Comparison of ENCODE assay signal across 8 cellular contexts in genomic region chr12:76031414-76032042, GRCh38. TPM values are rescaled to one million over a fixed set of nuclear protein-coding genes. Genes with fewer than 3 reads are reported as not detected.
DNase-seq lines count a peak whose midpoint lies in the region; ATAC-seq and TF ChIP-seq lines count a peak whose summit lies in the region.

Gene PHLDA1 (minus strand): TSS chr12:76031776.

- peak within 1 kb of the TSS; percentile 98 for H3K9ac ChIP-seq in SK-N-SH

- ATAC-seq in HG02571 (IDR thresholded peaks at IDR 0.05; ENCODE audit: unreplicated experiment) (peak; percentile 85), omental fat pad (ENCODE audit: low FRiP score) (peak; percentile 91)

- H3K4me1 ChIP-seq in SK-N-SH (ENCODE audit: control insufficient read depth in 1 of 2, insufficient read depth in 2 of 2, low read depth in 1 of 2, low read length in 1 of 2): peaks cover 12 to 15% of the 10 kb centered on the region in 2 experiments
- peaks cover 12% of the 10 kb centered on the region for H3K4me1 ChIP-seq in testis

- POLR2A ChIA-PET in GM10248 (lab: Yijun Ruan, JAX) (interaction anchor here (0.6 to 1.7 kb wide), 17 partner anchors 9 to 547 kb away, joined by 3 to 12 read pairs (median 4); no protein-coding TSS in a partner anchor), SK-N-SH (lab: Yijun Ruan, JAX) (interaction anchor here (0.7 to 1.3 kb wide), 3 partner anchors 219 to 520 kb away, joined by 3 read pairs; partner anchors contain the start of gene KRR1)

- CTCF ChIA-PET in GM10248 (lab: Yijun Ruan, JAX) (interaction anchor here (0.7 to 5.9 kb wide), 31 partner anchors 10 to 699 kb away, joined by 3 to 48 read pairs (median 4); partner anchors contain the start of genes KRR1 and OSBPL8), SK-N-SH (lab: Yijun Ruan, JAX) (interaction anchor here (0.6 to 12.5 kb wide), 22 partner anchors 9 to 546 kb away, joined by 3 to 166 read pairs (median 4); partner anchors contain the start of gene BBS10)

- H3K4me3 ChIP-seq in NB4 (ENCODE audit: low read depth, low read length): peak within 1 kb of the TSS; percentile 83
- H3K4me3 ChIP-seq in SK-N-SH (ENCODE audit: low read depth in 2 of 2, low read length in 1 of 2): peak within 1 kb of the TSS; percentile 80 to 91
- peak within 1 kb of the TSS; percentile 71 to 91 for H3K4me3 ChIP-seq in testis

- peak within 1 kb of the TSS; percentile 91 for H3K4me2 ChIP-seq in SK-N-SH

- peak within 1 kb of the TSS; percentile 39; the same call in 1 of the 2 replicates for H2AFZ ChIP-seq in SK-N-SH (ENCODE audit: low read depth)

- H3K27ac ChIP-seq in SK-N-SH (ENCODE audit: low read depth in 2 of 2, low read length in 1 of 2) (peak within 1 kb of the TSS; percentile 69 to 92), testis (peak within 1 kb of the TSS; percentile 94 to 99)

- TF ChIP-seq POLR2A in NB4 (IDR thresholded peaks at IDR 0.05; ENCODE audit: extremely low read depth, insufficient read length) (peak; percentile 50), testis (IDR thresholded peaks at IDR 0.05) (peak; percentile 31)

- peaks cover 10% of the 10 kb centered on the region; the same call in 1 of the 2 replicates for H4K20me1 ChIP-seq in SK-N-SH (ENCODE audit: insufficient read depth)

- WGBS in SK-N-SH (ENCODE audit: low lambda C conversion rate): 2% methylated on average over 9 of the region's 67 CpGs
- WGBS in testis, 2 donors: 0% methylated on average over 8 to 55 of the region's 67 CpGs

- DNase-seq in GM10248 (ENCODE audit: extremely low spot score) (peak; percentile 94), NB4 (ENCODE audit: low read depth) (peak; percentile 99), SK-N-SH (peak; percentile 88), globus pallidus (ENCODE audit: low spot score) (peak; percentile 94), omental fat pad (ENCODE audit: low spot score) (peak; percentile 60), testis (peak; percentile 93)
- peak; percentile 94 for DNase-seq in activated naive CD4-positive, alpha-beta T cell treated with anti-CD3 and anti-CD28 coated beads, Interleukin-2, amount 50 U/mL, for 16 hours

- TF ChIP-seq CTCF in GM10248 (IDR thresholded peaks at IDR 0.05; ENCODE audit: control extremely low read depth, extremely low read depth, low read depth, missing control alignments): peak; percentile 56
- TF ChIP-seq CTCF in NB4 (IDR thresholded peaks at IDR 0.05; ENCODE audit: low read depth, low read length): peak; percentile 53
- TF ChIP-seq CTCF in SK-N-SH (IDR thresholded peaks at IDR 0.05): peak; percentile 59
- TF ChIP-seq CTCF in omental fat pad (IDR thresholded peaks at IDR 0.05): peak in 1 of 3 donors; percentile 50
- TF ChIP-seq CTCF in testis (IDR thresholded peaks at IDR 0.05): peak; percentile 47 to 73 (median 66)

- H3K79me2 ChIP-seq in SK-N-SH (ENCODE audit: insufficient read depth): peaks cover 48% of the 10 kb centered on the region

- H3K9me2 ChIP-seq in SK-N-SH: no peaks in the 10 kb centered on the region

- peaks cover 69% of the 10 kb centered on the region for H3F3A ChIP-seq in SK-N-SH (replicated peaks; ENCODE audit: insufficient read depth)

- H3K9me3 ChIP-seq in SK-N-SH (no peaks in the 10 kb centered on the region), testis (no peaks in the 10 kb centered on the region)

- TF ChIP-seq RAD21 in SK-N-SH (IDR thresholded peaks at IDR 0.05; ENCODE audit: low read length): peak; percentile 61

- intact Hi-C loops in testis (cut with DNase I; ENCODE audit: low total_unique reads): loop anchor here (2.0 to 10.0 kb wide), 2 partner anchors 53 to 467 kb away; partner anchors contain the start of gene NAP1L1

- TF ChIP-seq EP300 in SK-N-SH (IDR thresholded peaks at IDR 0.05; ENCODE audit: borderline replicate concordance in 1 of 2, low read depth in 1 of 2, low read length in 1 of 2): peak in 1 of 2 experiments; percentile 51; a peak in 1 of 4 replicates

- H3K36me3 ChIP-seq in SK-N-SH (replicated peaks in 1 of 2; ENCODE audit: control insufficient read depth in 1 of 2, insufficient read depth in 2 of 2, low read length in 1 of 2): peaks cover 14 to 28% of the 10 kb centered on the region in 2 experiments
- no peaks in the 10 kb centered on the region for H3K36me3 ChIP-seq in testis (ENCODE audit: low read depth, missing control alignments)

- no peaks in the 10 kb centered on the region for H3K27me3 ChIP-seq in SK-N-SH (ENCODE audit: insufficient read depth)
- H3K27me3 ChIP-seq in testis: no peaks in the 10 kb centered on the region

TF ChIP-seq in SK-N-SH, 30 proteins besides CTCF, POLR2A, EP300 and RAD21 (continues in another document):
- TF ChIP-seq, protein P1, sequence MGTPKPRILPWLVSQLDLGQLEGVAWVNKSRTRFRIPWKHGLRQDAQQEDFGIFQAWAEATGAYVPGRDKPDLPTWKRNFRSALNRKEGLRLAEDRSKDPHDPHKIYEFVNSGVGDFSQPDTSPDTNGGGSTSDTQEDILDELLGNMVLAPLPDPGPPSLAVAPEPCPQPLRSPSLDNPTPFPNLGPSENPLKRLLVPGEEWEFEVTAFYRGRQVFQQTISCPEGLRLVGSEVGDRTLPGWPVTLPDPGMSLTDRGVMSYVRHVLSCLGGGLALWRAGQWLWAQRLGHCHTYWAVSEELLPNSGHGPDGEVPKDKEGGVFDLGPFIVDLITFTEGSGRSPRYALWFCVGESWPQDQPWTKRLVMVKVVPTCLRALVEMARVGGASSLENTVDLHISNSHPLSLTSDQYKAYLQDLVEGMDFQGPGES (IDR thresholded peaks at IDR 0.05; ENCODE audit: low read depth, low read length): no peak
- TF ChIP-seq FOSL2 (IDR thresholded peaks at IDR 0.05; ENCODE audit: borderline replicate concordance, low read depth): peak; percentile 20; the same call in 1 of the 2 replicates
- peak; percentile 95; the same call in 1 of the 2 replicates for TF ChIP-seq SIN3A (IDR thresholded peaks at IDR 0.05; ENCODE audit: borderline replicate concordance, low read depth, low read length)
- TF ChIP-seq, protein P2, sequence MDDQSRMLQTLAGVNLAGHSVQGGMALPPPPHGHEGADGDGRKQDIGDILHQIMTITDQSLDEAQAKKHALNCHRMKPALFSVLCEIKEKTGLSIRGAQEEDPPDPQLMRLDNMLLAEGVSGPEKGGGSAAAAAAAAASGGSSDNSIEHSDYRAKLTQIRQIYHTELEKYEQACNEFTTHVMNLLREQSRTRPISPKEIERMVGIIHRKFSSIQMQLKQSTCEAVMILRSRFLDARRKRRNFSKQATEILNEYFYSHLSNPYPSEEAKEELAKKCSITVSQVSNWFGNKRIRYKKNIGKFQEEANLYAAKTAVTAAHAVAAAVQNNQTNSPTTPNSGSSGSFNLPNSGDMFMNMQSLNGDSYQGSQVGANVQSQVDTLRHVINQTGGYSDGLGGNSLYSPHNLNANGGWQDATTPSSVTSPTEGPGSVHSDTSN (IDR thresholded peaks at IDR 0.05): peak; percentile 51
- TF ChIP-seq, protein P3, sequence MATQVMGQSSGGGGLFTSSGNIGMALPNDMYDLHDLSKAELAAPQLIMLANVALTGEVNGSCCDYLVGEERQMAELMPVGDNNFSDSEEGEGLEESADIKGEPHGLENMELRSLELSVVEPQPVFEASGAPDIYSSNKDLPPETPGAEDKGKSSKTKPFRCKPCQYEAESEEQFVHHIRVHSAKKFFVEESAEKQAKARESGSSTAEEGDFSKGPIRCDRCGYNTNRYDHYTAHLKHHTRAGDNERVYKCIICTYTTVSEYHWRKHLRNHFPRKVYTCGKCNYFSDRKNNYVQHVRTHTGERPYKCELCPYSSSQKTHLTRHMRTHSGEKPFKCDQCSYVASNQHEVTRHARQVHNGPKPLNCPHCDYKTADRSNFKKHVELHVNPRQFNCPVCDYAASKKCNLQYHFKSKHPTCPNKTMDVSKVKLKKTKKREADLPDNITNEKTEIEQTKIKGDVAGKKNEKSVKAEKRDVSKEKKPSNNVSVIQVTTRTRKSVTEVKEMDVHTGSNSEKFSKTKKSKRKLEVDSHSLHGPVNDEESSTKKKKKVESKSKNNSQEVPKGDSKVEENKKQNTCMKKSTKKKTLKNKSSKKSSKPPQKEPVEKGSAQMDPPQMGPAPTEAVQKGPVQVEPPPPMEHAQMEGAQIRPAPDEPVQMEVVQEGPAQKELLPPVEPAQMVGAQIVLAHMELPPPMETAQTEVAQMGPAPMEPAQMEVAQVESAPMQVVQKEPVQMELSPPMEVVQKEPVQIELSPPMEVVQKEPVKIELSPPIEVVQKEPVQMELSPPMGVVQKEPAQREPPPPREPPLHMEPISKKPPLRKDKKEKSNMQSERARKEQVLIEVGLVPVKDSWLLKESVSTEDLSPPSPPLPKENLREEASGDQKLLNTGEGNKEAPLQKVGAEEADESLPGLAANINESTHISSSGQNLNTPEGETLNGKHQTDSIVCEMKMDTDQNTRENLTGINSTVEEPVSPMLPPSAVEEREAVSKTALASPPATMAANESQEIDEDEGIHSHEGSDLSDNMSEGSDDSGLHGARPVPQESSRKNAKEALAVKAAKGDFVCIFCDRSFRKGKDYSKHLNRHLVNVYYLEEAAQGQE (IDR thresholded peaks at IDR 0.05; ENCODE audit: low read depth, low read length): peak; percentile 63; the same call in 1 of the 2 replicates
- TF ChIP-seq GATA2 (CRISPR knock-in tag; IDR thresholded peaks at IDR 0.05): no peak
- TF ChIP-seq, protein P4, sequence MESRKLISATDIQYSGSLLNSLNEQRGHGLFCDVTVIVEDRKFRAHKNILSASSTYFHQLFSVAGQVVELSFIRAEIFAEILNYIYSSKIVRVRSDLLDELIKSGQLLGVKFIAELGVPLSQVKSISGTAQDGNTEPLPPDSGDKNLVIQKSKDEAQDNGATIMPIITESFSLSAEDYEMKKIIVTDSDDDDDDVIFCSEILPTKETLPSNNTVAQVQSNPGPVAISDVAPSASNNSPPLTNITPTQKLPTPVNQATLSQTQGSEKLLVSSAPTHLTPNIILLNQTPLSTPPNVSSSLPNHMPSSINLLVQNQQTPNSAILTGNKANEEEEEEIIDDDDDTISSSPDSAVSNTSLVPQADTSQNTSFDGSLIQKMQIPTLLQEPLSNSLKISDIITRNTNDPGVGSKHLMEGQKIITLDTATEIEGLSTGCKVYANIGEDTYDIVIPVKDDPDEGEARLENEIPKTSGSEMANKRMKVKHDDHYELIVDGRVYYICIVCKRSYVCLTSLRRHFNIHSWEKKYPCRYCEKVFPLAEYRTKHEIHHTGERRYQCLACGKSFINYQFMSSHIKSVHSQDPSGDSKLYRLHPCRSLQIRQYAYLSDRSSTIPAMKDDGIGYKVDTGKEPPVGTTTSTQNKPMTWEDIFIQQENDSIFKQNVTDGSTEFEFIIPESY (IDR thresholded peaks at IDR 0.05; ENCODE audit: borderline replicate concordance, low read depth): peak; percentile 22; the same call in 1 of the 2 replicates
- peak; percentile 35 for TF ChIP-seq GABPA (IDR thresholded peaks at IDR 0.05; ENCODE audit: low read depth)
- no peak for TF ChIP-seq MEF2A (IDR thresholded peaks at IDR 0.05; ENCODE audit: borderline replicate concordance, low read depth)
- peak; percentile 35; the same call in 1 of the 2 replicates for TF ChIP-seq JUND (IDR thresholded peaks at IDR 0.05)

RNA-seq across cellular contexts. Expression of gene PHLDA1, which starts in this region (rescaled TPM):
- 21.6 and 26.2 TPM in 2 replicates for polyA plus RNA-seq in SK-N-SH (2012; rRNA removed)
- 20.1 and 20.3 TPM in 2 replicates for polyA plus RNA-seq in SK-N-SH (2012; cell fraction: cytosol; rRNA removed)
- polyA plus RNA-seq in SK-N-SH (2012; cell fraction: nucleus; rRNA removed): 19.8 and 24.5 TPM in 2 replicates
- total RNA-seq in omental fat pad: 10 to 100 TPM; 14.5 to 56.1 (median 28.5) TPM
- 10 to 100 TPM in 1 of 2 donors, 1 to 10 TPM in 1; 7.7 to 10.9 TPM for total RNA-seq in testis
- 8.2 TPM for polyA plus RNA-seq in testis (ENCODE audit: insufficient read depth, low read depth, low replicate concordance)

Comparison
In these comparisons a context has a peak if more than half of its experiments do, and no peak if none do; other contexts are left out.
1. Peak in every context shown above with its lines: DNase-seq, ATAC-seq, H3K4me3 ChIP-seq and H3K27ac ChIP-seq.